ENCODE assay signal across 12 cellular contexts in genomic region chr1:19456915-19457554, GRCh38. TPM values are rescaled to one million over a fixed set of nuclear protein-coding genes. Genes with fewer than 3 reads are reported as not detected.
A peak's percentile ranks its signal among the peaks of the same experiment; 100 is the strongest.
DNase-seq lines count a peak whose midpoint lies in the region; ATAC-seq and TF ChIP-seq lines count a peak whose summit lies in the region.
"Had no signal": no experiment of that assay in that cellular context is flagged by ENCODE, and none has a peak within 500 bp of the region (broad histone marks: within the 10 kb centered on the region; RNA-seq: fewer than 3 reads in every experiment).

No MANE protein-coding gene starts in this region.

- H3K27ac ChIP-seq in left ventricle myocardium inferior (replicated peaks) (peak overlapping the region; percentile 82), vagina (peak overlapping the region; percentile 31)
- H3K27ac ChIP-seq: ovary had no signal

- no peaks in the 10 kb centered on the region for H3K36me3 Mint-ChIP-seq in mesothelial cell of epicardium

- H3K4me1 ChIP-seq in left ventricle myocardium inferior (peaks cover 100% of the 10 kb centered on the region), vagina (peaks cover 95% of the 10 kb centered on the region)
- H3K4me1 ChIP-seq: Caco-2 had no signal

- H3K4me3 ChIP-seq in left ventricle myocardium inferior (no peak overlapping the region), astrocyte of the cerebellum (ENCODE audit: low read depth, low read length) (no peak overlapping the region), vagina (no peak overlapping the region)
- H3K4me3 ChIP-seq: MG63, ovary had no signal

- no peak overlapping the region for H3K4me3 Mint-ChIP-seq in mesothelial cell of epicardium

- intact Hi-C loops in left ventricle myocardium inferior (cut with micrococcal nuclease) (no loop called here), Right ventricle myocardium inferior (cut with DNase I) (loop anchor here (5.0 kb wide), 1 partner anchor 65 kb away; no protein-coding TSS in a partner anchor), vagina (cut with DNase I) (no loop called here)

- in situ Hi-C loops in astrocyte of the cerebellum (cut with HindIII; ENCODE audit: low sequenced_read_pairs): no loop called here

- no peaks in the 10 kb centered on the region for H3K9me3 ChIP-seq in left ventricle myocardium inferior (replicated peaks)
- no peaks in the 10 kb centered on the region for H3K9me3 ChIP-seq in vagina
- H3K9me3 ChIP-seq: Caco-2, MG63, ovary had no signal

- H3K27me3 Mint-ChIP-seq in mesothelial cell of epicardium (ENCODE audit: low read depth): no peaks in the 10 kb centered on the region

- DNase-seq in left ventricle myocardium inferior: no peak
- no peak for DNase-seq in Right ventricle myocardium inferior (ENCODE audit: missing footprints)
- DNase-seq in astrocyte of the cerebellum (ENCODE audit: low read depth): peak; percentile 62
- DNase-seq in mesothelial cell of epicardium (ENCODE audit: low spot score in 2 of 2, unreplicated experiment in 2 of 2): no peak
- no peak for DNase-seq in vagina (ENCODE audit: extremely low spot score in 2 of 2)
- DNase-seq in superior temporal gyrus (ENCODE audit: extremely low spot score): no peak
- DNase-seq: Caco-2, head of caudate nucleus, MG63, ovary had no signal

- ATAC-seq in Right ventricle myocardium inferior: no peak
- ATAC-seq in GM21367 (IDR thresholded peaks at IDR 0.05; ENCODE audit: unreplicated experiment): no peak
- ATAC-seq in HG03159 (IDR thresholded peaks at IDR 0.05; ENCODE audit: unreplicated experiment): no peak

- TF ChIP-seq CTCF in left ventricle myocardium inferior (IDR thresholded peaks at IDR 0.05; ENCODE audit: borderline replicate concordance) (no peak), astrocyte of the cerebellum (IDR thresholded peaks at IDR 0.05; ENCODE audit: low read depth, low read length, missing control alignments) (no peak), mesothelial cell of epicardium (IDR thresholded peaks at IDR 0.05; ENCODE audit: unreplicated experiment) (no peak), vagina (IDR thresholded peaks at IDR 0.05) (no peak)

- H3K9me3 Mint-ChIP-seq in mesothelial cell of epicardium: no peaks in the 10 kb centered on the region

- peak overlapping the region; percentile 84 for H3K27ac Mint-ChIP-seq in mesothelial cell of epicardium

- H3K36me3 ChIP-seq in left ventricle myocardium inferior: no peaks in the 10 kb centered on the region
- no peaks in the 10 kb centered on the region for H3K36me3 ChIP-seq in vagina
- H3K36me3 ChIP-seq: ovary had no signal

- H3K4me1 Mint-ChIP-seq in mesothelial cell of epicardium: peaks cover 44% of the 10 kb centered on the region

- TF ChIP-seq POLR2A in vagina (IDR thresholded peaks at IDR 0.05): no peak

- H3K27me3 ChIP-seq in left ventricle myocardium inferior (ENCODE audit: low read depth) (no peaks in the 10 kb centered on the region), vagina (no peaks in the 10 kb centered on the region)
- H3K27me3 ChIP-seq: MG63, ovary had no signal

RNA-seq across cellular contexts. Expression of gene CAPZB, which starts 28.3 kb away (rescaled TPM):
- total RNA-seq in left ventricle myocardium inferior (217 TPM), Right ventricle myocardium inferior (267 TPM), mesothelial cell of epicardium (192 to 209 TPM (median 204 TPM) in 3 replicates), vagina (152 TPM)
